Comparison of ENCODE assay signal across 8 cellular contexts in genomic region chr12:57590892-57591566, GRCh38. TPM values are rescaled to one million over a fixed set of nuclear protein-coding genes. Genes with fewer than 3 reads are reported as not detected.
DNase-seq lines count a peak whose midpoint lies in the region; ATAC-seq and TF ChIP-seq lines count a peak whose summit lies in the region.

TSS of gene PIP4K2C (plus strand) at chr12:57591192. CDS start at chr12:57591290, 98 bp downstream.

- H3K27ac Mint-ChIP-seq in stimulated activated naive CD8-positive, alpha-beta T cell treated with anti-CD3 and anti-CD28 coated beads, Interleukin-15, amount 100 ng/mL, for 72 hours, result peak within 1 kb of the TSS; percentile 85 to 97

- no peaks in the 10 kb centered on the region for H3F3A ChIP-seq in neural cell (ENCODE audit: insufficient read depth, low read length, poor library complexity, severe bottlenecking)

- TF ChIP-seq POLR2A in Raji (IDR thresholded peaks at IDR 0.05; ENCODE audit: insufficient read depth, low read depth, low read length), result peak; percentile 93

- H3K27me3 ChIP-seq in Karpas-422 (ENCODE audit: low read length) (no peaks in the 10 kb centered on the region), neural cell (ENCODE audit: insufficient read depth, low read depth, low read length) (no peaks in the 10 kb centered on the region)

- TF ChIP-seq CTCF in fibroblast of villous mesenchyme (IDR thresholded peaks at IDR 0.05; ENCODE audit: insufficient read depth, low read depth, low read length), result no peak
- TF ChIP-seq CTCF in neural cell (IDR thresholded peaks at IDR 0.05; ENCODE audit: poor library complexity, severe bottlenecking), result no peak

- DNase-seq in Daoy (ENCODE audit: low read depth) (peak; percentile 89), Karpas-422 (peak; percentile 95), fibroblast of villous mesenchyme (ENCODE audit: low read depth) (peak; percentile 51)
- DNase-seq in activated effector memory CD4-positive, alpha-beta T cell treated with anti-CD3 and anti-CD28 coated beads, Interleukin-2, amount 50 U/mL, for 16 hours, result peak; percentile 93
- peak; percentile 74 to 80 for DNase-seq in stimulated activated naive CD8-positive, alpha-beta T cell treated with anti-CD3 and anti-CD28 coated beads, Interleukin-15, amount 100 ng/mL, for 72 hours

- TF ChIP-seq EP300 in neural cell (conservative IDR thresholded peaks at IDR 0.05; ENCODE audit: poor library complexity, severe bottlenecking), result no peak

- H3K4me3 ChIP-seq in Karpas-422 (ENCODE audit: low read length) (peak within 1 kb of the TSS; percentile 77), fibroblast of villous mesenchyme (ENCODE audit: low read depth, low read length) (peak within 1 kb of the TSS; percentile 74), neural cell (ENCODE audit: low read length) (peak within 1 kb of the TSS; percentile 96)

- H3K9me3 ChIP-seq in Karpas-422 (ENCODE audit: low read length) (no peaks in the 10 kb centered on the region), neural cell (ENCODE audit: low read length) (no peaks in the 10 kb centered on the region)

- H3K4me1 ChIP-seq in Karpas-422 (ENCODE audit: low read length), result peaks cover 21% of the 10 kb centered on the region

- peak within 1 kb of the TSS; percentile 79 for H3K9ac ChIP-seq in Karpas-422 (ENCODE audit: low read length)
- H3K9ac ChIP-seq in neural cell (ENCODE audit: low read length), result peak within 1 kb of the TSS; percentile 74

- H4K20me1 ChIP-seq in Karpas-422 (ENCODE audit: insufficient read depth, low read depth, low read length), result no peaks in the 10 kb centered on the region
- no peaks in the 10 kb centered on the region for H4K20me1 ChIP-seq in neural cell (ENCODE audit: insufficient read depth)

- H3K79me2 ChIP-seq in Karpas-422 (ENCODE audit: low read length) (peaks cover 27% of the 10 kb centered on the region), neural cell (replicated peaks; ENCODE audit: insufficient read depth, low read length) (peaks cover 2% of the 10 kb centered on the region)

- H3K4me2 ChIP-seq in Karpas-422 (ENCODE audit: low read depth, low read length, poor library complexity, severe bottlenecking), result peak within 1 kb of the TSS; percentile 81
- peak within 1 kb of the TSS; percentile 94 for H3K4me2 ChIP-seq in neural cell (ENCODE audit: low read length)

- H3K9me3 Mint-ChIP-seq in stimulated activated naive CD8-positive, alpha-beta T cell treated with anti-CD3 and anti-CD28 coated beads, Interleukin-15, amount 100 ng/mL, for 72 hours, result no peaks in the 10 kb centered on the region

- peak within 1 kb of the TSS; percentile 82 for H2AFZ ChIP-seq in Karpas-422 (ENCODE audit: low read length)
- H2AFZ ChIP-seq in neural cell (ENCODE audit: low read depth, low read length), result peak within 1 kb of the TSS; percentile 60

- TF ChIP-seq RAD21 in neural cell (conservative IDR thresholded peaks at IDR 0.05), result no peak

- no peaks in the 10 kb centered on the region for H3K9me2 ChIP-seq in Karpas-422 (replicated peaks; ENCODE audit: insufficient read depth, low read length)
- H3K9me2 ChIP-seq in neural cell (ENCODE audit: insufficient read depth, low read length), result no peaks in the 10 kb centered on the region

- peaks cover 24% of the 10 kb centered on the region for H3K4me1 Mint-ChIP-seq in stimulated activated naive CD8-positive, alpha-beta T cell treated with anti-CD3 and anti-CD28 coated beads, Interleukin-15, amount 100 ng/mL, for 72 hours

- peak within 1 kb of the TSS; percentile 86 to 88 for H3K4me3 Mint-ChIP-seq in stimulated activated naive CD8-positive, alpha-beta T cell treated with anti-CD3 and anti-CD28 coated beads, Interleukin-15, amount 100 ng/mL, for 72 hours

- H3K36me3 ChIP-seq in Karpas-422 (ENCODE audit: insufficient read depth, low read length) (0 out of 2 replicates have a peak, but pooled peaks cover 1% of the 10 kb centered on the region), neural cell (ENCODE audit: insufficient read depth, low read length) (no peaks in the 10 kb centered on the region)

- H3K27ac ChIP-seq in Karpas-422 (ENCODE audit: low read length), result no peak within 1 kb of the TSS
- H3K27ac ChIP-seq in neural cell (ENCODE audit: low read length), result peak within 1 kb of the TSS; percentile 39

- no peaks in the 10 kb centered on the region for H3K27me3 Mint-ChIP-seq in stimulated activated naive CD8-positive, alpha-beta T cell treated with anti-CD3 and anti-CD28 coated beads, Interleukin-15, amount 100 ng/mL, for 72 hours

- ATAC-seq in GM21786 (IDR thresholded peaks at IDR 0.05; ENCODE audit: unreplicated experiment), result peak; percentile 95
- ATAC-seq in stimulated activated naive CD8-positive, alpha-beta T cell treated with anti-CD3 and anti-CD28 coated beads, Interleukin-15, amount 100 ng/mL, for 72 hours, result peak; percentile 92

TF ChIP-seq in neural cell, 6 proteins besides CTCF, POLR2A, EP300 and RAD21:
- TF ChIP-seq, protein P1, sequence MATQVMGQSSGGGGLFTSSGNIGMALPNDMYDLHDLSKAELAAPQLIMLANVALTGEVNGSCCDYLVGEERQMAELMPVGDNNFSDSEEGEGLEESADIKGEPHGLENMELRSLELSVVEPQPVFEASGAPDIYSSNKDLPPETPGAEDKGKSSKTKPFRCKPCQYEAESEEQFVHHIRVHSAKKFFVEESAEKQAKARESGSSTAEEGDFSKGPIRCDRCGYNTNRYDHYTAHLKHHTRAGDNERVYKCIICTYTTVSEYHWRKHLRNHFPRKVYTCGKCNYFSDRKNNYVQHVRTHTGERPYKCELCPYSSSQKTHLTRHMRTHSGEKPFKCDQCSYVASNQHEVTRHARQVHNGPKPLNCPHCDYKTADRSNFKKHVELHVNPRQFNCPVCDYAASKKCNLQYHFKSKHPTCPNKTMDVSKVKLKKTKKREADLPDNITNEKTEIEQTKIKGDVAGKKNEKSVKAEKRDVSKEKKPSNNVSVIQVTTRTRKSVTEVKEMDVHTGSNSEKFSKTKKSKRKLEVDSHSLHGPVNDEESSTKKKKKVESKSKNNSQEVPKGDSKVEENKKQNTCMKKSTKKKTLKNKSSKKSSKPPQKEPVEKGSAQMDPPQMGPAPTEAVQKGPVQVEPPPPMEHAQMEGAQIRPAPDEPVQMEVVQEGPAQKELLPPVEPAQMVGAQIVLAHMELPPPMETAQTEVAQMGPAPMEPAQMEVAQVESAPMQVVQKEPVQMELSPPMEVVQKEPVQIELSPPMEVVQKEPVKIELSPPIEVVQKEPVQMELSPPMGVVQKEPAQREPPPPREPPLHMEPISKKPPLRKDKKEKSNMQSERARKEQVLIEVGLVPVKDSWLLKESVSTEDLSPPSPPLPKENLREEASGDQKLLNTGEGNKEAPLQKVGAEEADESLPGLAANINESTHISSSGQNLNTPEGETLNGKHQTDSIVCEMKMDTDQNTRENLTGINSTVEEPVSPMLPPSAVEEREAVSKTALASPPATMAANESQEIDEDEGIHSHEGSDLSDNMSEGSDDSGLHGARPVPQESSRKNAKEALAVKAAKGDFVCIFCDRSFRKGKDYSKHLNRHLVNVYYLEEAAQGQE (IDR thresholded peaks at IDR 0.05; ENCODE audit: borderline replicate concordance), result no peak
- peak; percentile 64 for TF ChIP-seq POLR2AphosphoS5 (IDR thresholded peaks at IDR 0.05)
- no peak for TF ChIP-seq SMC3 (conservative IDR thresholded peaks at IDR 0.05; ENCODE audit: poor library complexity)
- peak; percentile 80 for TF ChIP-seq MXI1 (conservative IDR thresholded peaks at IDR 0.05; ENCODE audit: poor library complexity, severe bottlenecking)
- TF ChIP-seq EZH2 (IDR thresholded peaks at IDR 0.05; ENCODE audit: borderline replicate concordance, insufficient read depth, low read length, poor library complexity, severe bottlenecking), result no peak
- no peak for TF ChIP-seq TAF1 (IDR thresholded peaks at IDR 0.05; ENCODE audit: low read depth)

RNA-seq across cellular contexts. Expression of gene PIP4K2C, which starts in this region (rescaled TPM):
- 35.2 and 44.9 TPM in 2 replicates for total RNA-seq in Daoy (2014; rRNA removed; shearing (Covaris generic))
- total RNA-seq in Karpas-422 (2014; rRNA removed; shearing (Covaris generic); ENCODE audit: low replicate concordance), result 9.3 and 23.9 TPM in 2 replicates
- total RNA-seq in fibroblast of villous mesenchyme, result 21.3 and 33.2 TPM in 2 replicates
- 22.1 and 31.0 TPM in 2 replicates for polyA plus RNA-seq in neural cell
- polyA minus RNA-seq in neural cell, result 13.1 and 21.6 TPM in 2 replicates
